In genomic region chr1:229506633-229507032, GRCh38 we compare ENCODE assay signal across 9 cellular contexts. TPM values are rescaled to one million over a fixed set of nuclear protein-coding genes. Genes with fewer than 3 reads are reported as not detected.
DNase-seq lines count a peak whose midpoint lies in the region; ATAC-seq and TF ChIP-seq lines count a peak whose summit lies in the region.
"Had no signal": no experiment of that assay in that cellular context is flagged by ENCODE, and none has a peak within 500 bp of the region (broad histone marks: within the 10 kb centered on the region; RNA-seq: fewer than 3 reads in every experiment).

No MANE protein-coding gene starts in this region.

- H3K9me3 ChIP-seq in CD4-positive, CD25-positive, alpha-beta regulatory T cell (ENCODE audit: control insufficient read depth in 2 of 2, low read length in 2 of 2) = no peaks in the 10 kb centered on the region
- no peaks in the 10 kb centered on the region for H3K9me3 ChIP-seq in naive thymus-derived CD4-positive, alpha-beta T cell (ENCODE audit: control insufficient read depth in 2 of 3, low read length in 3 of 3)

- no peak overlapping the region for H3K27ac ChIP-seq in CD4-positive, CD25-positive, alpha-beta regulatory T cell (ENCODE audit: insufficient read depth, low read length, poor library complexity, severe bottlenecking)
- no peak overlapping the region for H3K27ac ChIP-seq in naive thymus-derived CD4-positive, alpha-beta T cell (ENCODE audit: low read depth, low read length)

- H3K27me3 ChIP-seq in CD4-positive, CD25-positive, alpha-beta regulatory T cell (ENCODE audit: control insufficient read depth, insufficient read depth, low read length) = no peaks in the 10 kb centered on the region
- no peaks in the 10 kb centered on the region for H3K27me3 ChIP-seq in naive thymus-derived CD4-positive, alpha-beta T cell (ENCODE audit: control insufficient read depth in 2 of 2, insufficient read depth in 2 of 2, low read length in 2 of 2)

- H3K36me3 ChIP-seq in CD4-positive, CD25-positive, alpha-beta regulatory T cell (ENCODE audit: control insufficient read depth, insufficient read depth, low read length) = peaks cover 23% of the 10 kb centered on the region
- peaks cover 3 to 16% (median 11%) of the 10 kb centered on the region in 3 experiments for H3K36me3 ChIP-seq in naive thymus-derived CD4-positive, alpha-beta T cell (ENCODE audit: control insufficient read depth in 2 of 3, insufficient read depth in 3 of 3, low read length in 3 of 3)

- H3K36me3 Mint-ChIP-seq in CD4-positive, CD25-positive, alpha-beta regulatory T cell = peaks cover 7% of the 10 kb centered on the region
- peaks cover 3% of the 10 kb centered on the region for H3K36me3 Mint-ChIP-seq in activated naive CD8-positive, alpha-beta T cell treated with anti-CD3 and anti-CD28 coated beads, Interleukin-2, amount 10 ng/mL, durations not matched to agents 7 days and 5 days
- peaks cover 0 to 5% (median 4%) of the 10 kb centered on the region in 5 donors for H3K36me3 Mint-ChIP-seq in naive thymus-derived CD4-positive, alpha-beta T cell

- TF ChIP-seq CTCF in HFF-Myc (IDR thresholded peaks at IDR 0.05; ENCODE audit: low read depth, low read length, missing control alignments) = no peak

- peaks cover 23% of the 10 kb centered on the region for H3K4me1 ChIP-seq in CD4-positive, CD25-positive, alpha-beta regulatory T cell (ENCODE audit: control insufficient read depth, insufficient read depth, low read length, poor library complexity, severe bottlenecking)
- peaks cover 4 to 13% of the 10 kb centered on the region in 2 donors for H3K4me1 ChIP-seq in naive thymus-derived CD4-positive, alpha-beta T cell (ENCODE audit: control insufficient read depth in 2 of 2, insufficient read depth in 2 of 2, low read length in 2 of 2)

- H3K27me3 Mint-ChIP-seq in CD4-positive, CD25-positive, alpha-beta regulatory T cell = peaks cover 7% of the 10 kb centered on the region
- no peaks in the 10 kb centered on the region for H3K27me3 Mint-ChIP-seq in activated naive CD8-positive, alpha-beta T cell treated with anti-CD3 and anti-CD28 coated beads, Interleukin-2, amount 10 ng/mL, durations not matched to agents 7 days and 5 days
- peaks cover 0 to 5% (median 2%) of the 10 kb centered on the region in 5 donors for H3K27me3 Mint-ChIP-seq in naive thymus-derived CD4-positive, alpha-beta T cell

- intact Hi-C loops in naive thymus-derived CD4-positive, alpha-beta T cell (cut with micrococcal nuclease) = loop anchor here (5.0 to 10.0 kb wide), 6 partner anchors 179 to 1471 kb away; partner anchors contain the start of genes ARV1 (in 1 of the 2), GALNT2 (in 1 of the 2), TRIM11 (in 1 of the 2) and TTC13 (in 1 of the 2)

- peaks cover 23 to 50% (median 39%) of the 10 kb centered on the region in 4 donors for H3K4me1 Mint-ChIP-seq in CD4-positive, CD25-positive, alpha-beta regulatory T cell
- peaks cover 20% of the 10 kb centered on the region for H3K4me1 Mint-ChIP-seq in activated naive CD8-positive, alpha-beta T cell treated with anti-CD3 and anti-CD28 coated beads, Interleukin-2, amount 10 ng/mL, durations not matched to agents 7 days and 5 days
- H3K4me1 Mint-ChIP-seq in naive thymus-derived CD4-positive, alpha-beta T cell = peaks cover 12 to 47% (median 38%) of the 10 kb centered on the region in 7 donors

- H3K4me3 Mint-ChIP-seq in CD4-positive, CD25-positive, alpha-beta regulatory T cell = peak overlapping the region; percentile 81 to 97 (median 92)
- H3K4me3 Mint-ChIP-seq in activated naive CD8-positive, alpha-beta T cell treated with anti-CD3 and anti-CD28 coated beads, Interleukin-2, amount 10 ng/mL, durations not matched to agents 7 days and 5 days = peak overlapping the region; percentile 90
- peak overlapping the region; percentile 41 to 98 (median 92) for H3K4me3 Mint-ChIP-seq in naive thymus-derived CD4-positive, alpha-beta T cell

- peak overlapping the region in 2 of 3 donors; percentile 40 to 48 for H3K27ac Mint-ChIP-seq in CD4-positive, CD25-positive, alpha-beta regulatory T cell
- H3K27ac Mint-ChIP-seq in activated naive CD8-positive, alpha-beta T cell treated with anti-CD3 and anti-CD28 coated beads, Interleukin-2, amount 10 ng/mL, durations not matched to agents 7 days and 5 days = peak overlapping the region; percentile 49
- H3K27ac Mint-ChIP-seq in naive thymus-derived CD4-positive, alpha-beta T cell = peak overlapping the region in 6 of 9 donors; percentile 9 to 99 (median 36)

- H3K4me3 ChIP-seq in CD4-positive, CD25-positive, alpha-beta regulatory T cell (ENCODE audit: low read depth, low read length) = peak overlapping the region; percentile 95
- H3K4me3 ChIP-seq in HFF-Myc (replicated peaks; ENCODE audit: low read depth, low read length) = peak overlapping the region; percentile 79; the same call in 1 of the 2 replicates
- no peak overlapping the region for H3K4me3 ChIP-seq in naive thymus-derived CD4-positive, alpha-beta T cell (ENCODE audit: low read length)

- ATAC-seq in CD4-positive, CD25-positive, alpha-beta regulatory T cell (ENCODE audit: low read depth in 2 of 2) = no peak
- ATAC-seq in activated naive CD8-positive, alpha-beta T cell treated with anti-CD3 and anti-CD28 coated beads, Interleukin-2, amount 10 ng/mL, durations not matched to agents 7 days and 5 days (ENCODE audit: low read depth) = no peak
- no peak for ATAC-seq in naive thymus-derived CD4-positive, alpha-beta T cell
- no peak for ATAC-seq in HG03097 (IDR thresholded peaks at IDR 0.05; ENCODE audit: low FRiP score, unreplicated experiment)

- H3K9me3 Mint-ChIP-seq in CD4-positive, CD25-positive, alpha-beta regulatory T cell = peaks cover 0 to 2% (median 0%) of the 10 kb centered on the region in 7 donors
- H3K9me3 Mint-ChIP-seq in activated naive CD8-positive, alpha-beta T cell treated with anti-CD3 and anti-CD28 coated beads, Interleukin-2, amount 10 ng/mL, durations not matched to agents 7 days and 5 days = no peaks in the 10 kb centered on the region
- peaks cover 0 to 4% (median 0%) of the 10 kb centered on the region in 11 donors for H3K9me3 Mint-ChIP-seq in naive thymus-derived CD4-positive, alpha-beta T cell

- POLR2A ChIA-PET in activated naive CD8-positive, alpha-beta T cell treated with anti-CD3 and anti-CD28 coated beads, Interleukin-2, amount 10 ng/mL, durations not matched to agents 7 days and 5 days (lab: Charles Lee) = interaction anchor here (0.7 kb wide), 1 partner anchor 23 kb away, joined by 3 read pairs; no protein-coding TSS in a partner anchor
- POLR2A ChIA-PET in naive thymus-derived CD4-positive, alpha-beta T cell (lab: Charles Lee) = interaction anchor here (1.0 kb wide), 1 partner anchor 250 kb away, joined by 3 read pairs; no protein-coding TSS in a partner anchor

- CTCF ChIA-PET in naive thymus-derived CD4-positive, alpha-beta T cell (lab: Charles Lee) = interaction anchor here (1.2 kb wide), 1 partner anchor 842 kb away, joined by 3 read pairs; no protein-coding TSS in a partner anchor

- no peak for DNase-seq in CD4-positive, CD25-positive, alpha-beta regulatory T cell
- no peak for DNase-seq in HFF-Myc (ENCODE audit: extremely low read depth, low read depth)
- DNase-seq in activated naive CD8-positive, alpha-beta T cell treated with anti-CD3 and anti-CD28 coated beads, Interleukin-2, amount 10 ng/mL, durations not matched to agents 7 days and 5 days = no peak
- DNase-seq in naive thymus-derived CD4-positive, alpha-beta T cell = no peak
- no peak for DNase-seq in cerebellar cortex (ENCODE audit: low spot score)
- DNase-seq in AG08395 (ENCODE audit: low spot score) = no peak
- no peak for DNase-seq in NCI-H2081 treated with DMSO at 0.1 percent for 48 hours (lab: John Stamatoyannopoulos, UW)
- DNase-seq: NCI-H1048 had no signal

RNA-seq across cellular contexts. Expression of gene NUP133, which starts 1.5 kb away (rescaled TPM):
- 33.1 TPM for total RNA-seq in CD4-positive, CD25-positive, alpha-beta regulatory T cell
- 10 to 100 TPM; 12.2 to 20.9 (median 15.5) TPM for polyA plus RNA-seq in CD4-positive, CD25-positive, alpha-beta regulatory T cell
- 10 to 100 TPM; 42.9 to 47.8 TPM for total RNA-seq in activated naive CD8-positive, alpha-beta T cell treated with anti-CD3 and anti-CD28 coated beads, Interleukin-2, amount 10 ng/mL, durations not matched to agents 7 days and 5 days
- total RNA-seq in naive thymus-derived CD4-positive, alpha-beta T cell = 10 to 100 TPM; 24.3 to 45.8 (median 40.4) TPM
- 10 to 100 TPM; 19.4 to 19.7 TPM for polyA plus RNA-seq in naive thymus-derived CD4-positive, alpha-beta T cell

RNA-seq across cellular contexts. Expression of gene ABCB10, which starts 51.9 kb away (rescaled TPM):
- 17.1 TPM for total RNA-seq in CD4-positive, CD25-positive, alpha-beta regulatory T cell
- polyA plus RNA-seq in CD4-positive, CD25-positive, alpha-beta regulatory T cell = 10 to 100 TPM; 10.5 to 20.0 (median 16.2) TPM
- 10 to 100 TPM; 26.5 to 29.8 TPM for total RNA-seq in activated naive CD8-positive, alpha-beta T cell treated with anti-CD3 and anti-CD28 coated beads, Interleukin-2, amount 10 ng/mL, durations not matched to agents 7 days and 5 days
- 10 to 100 TPM; 14.1 to 31.9 (median 18.4) TPM for total RNA-seq in naive thymus-derived CD4-positive, alpha-beta T cell
- 1 to 10 TPM; 6.4 to 6.8 TPM for polyA plus RNA-seq in naive thymus-derived CD4-positive, alpha-beta T cell
